ENCODE assay signal across 8 cellular contexts in genomic region chr6:28142446-28142845, GRCh38. TPM values are rescaled to one million over a fixed set of nuclear protein-coding genes. Genes with fewer than 3 reads are reported as not detected.
DNase-seq lines count a peak whose midpoint lies in the region; ATAC-seq, FAIRE-seq and TF ChIP-seq lines count a peak whose summit lies in the region.

No MANE protein-coding gene starts in this region.

- H4K20me1 ChIP-seq in PC-9 (ENCODE audit: insufficient read depth) = peaks cover 5% of the 10 kb centered on the region; the same call in 1 of the 2 replicates
- H4K20me1 ChIP-seq in endothelial cell of umbilical vein (replicated peaks; ENCODE audit: control insufficient read depth, extremely low read depth, insufficient read depth, low read length) = no peaks in the 10 kb centered on the region

- H3K4me2 ChIP-seq in PC-9 = peak overlapping the region; percentile 92
- peak overlapping the region; percentile 92 for H3K4me2 ChIP-seq in endothelial cell of umbilical vein (ENCODE audit: insufficient read depth, low read length)

- H3F3A ChIP-seq in PC-9 (ENCODE audit: insufficient read depth, low read depth) = peaks cover 5% of the 10 kb centered on the region; the same call in 1 of the 2 replicates

- no peak for FAIRE-seq in endothelial cell of umbilical vein (lab: Jason Lieb, UNC)

- peaks cover 23% of the 10 kb centered on the region; the same call in 1 of the 2 replicates for H3K36me3 ChIP-seq in PC-9 (ENCODE audit: low read depth)
- H3K36me3 ChIP-seq in endothelial cell of umbilical vein (ENCODE audit: control insufficient read depth in 2 of 2, extremely low read depth in 1 of 2, insufficient read depth in 2 of 2, low read length in 2 of 2) = peaks cover 3 to 4% of the 10 kb centered on the region in 2 experiments
- H3K36me3 ChIP-seq in ovary = no peaks in the 10 kb centered on the region

- BruUV-seq in PC-9 (replicated peaks; lab: Mats Ljungman, UMichigan) (no TSS peak), endothelial cell of umbilical vein (replicated peaks; lab: Mats Ljungman, UMichigan) (no TSS peak)

- no peaks in the 10 kb centered on the region for H3K9me1 ChIP-seq in endothelial cell of umbilical vein (replicated peaks; ENCODE audit: control insufficient read depth, extremely low read depth, insufficient read depth, low read length)

- H3K4me3 ChIP-seq in PC-9 (peak overlapping the region; percentile 99), endothelial cell of umbilical vein (replicated peaks in 1 of 3; ENCODE audit: insufficient read depth in 1 of 3, low read depth in 1 of 3, low read length in 3 of 3) (peak overlapping the region; percentile 65 to 82 (median 76)), ovary (peak overlapping the region; percentile 81)

- no peak for TF ChIP-seq POLR2A in endothelial cell of umbilical vein (IDR thresholded peaks at IDR 0.05; ENCODE audit: low read depth, low read length)
- no peak for TF ChIP-seq POLR2A in ovary (IDR thresholded peaks at IDR 0.05)

- dilution Hi-C loops in endothelial cell of umbilical vein (cut with MboI; ENCODE audit: extremely low pct_ligation_motif_present, low sequenced_read_pairs) = no loop called here

- H3K79me2 ChIP-seq in PC-9 (ENCODE audit: low read depth) = peaks cover 36% of the 10 kb centered on the region
- peaks cover 31% of the 10 kb centered on the region for H3K79me2 ChIP-seq in endothelial cell of umbilical vein (ENCODE audit: control insufficient read depth, insufficient read depth, low read length)

- no peak for TF ChIP-seq CTCF in PC-9 (conservative IDR thresholded peaks at IDR 0.05)
- no peak for TF ChIP-seq CTCF in endothelial cell of umbilical vein (IDR thresholded peaks at IDR 0.05; ENCODE audit: extremely low read depth in 1 of 2, insufficient read depth in 1 of 2, low read depth in 1 of 2, low read length in 2 of 2)
- TF ChIP-seq CTCF in ovary (IDR thresholded peaks at IDR 0.05) = no peak

- peaks cover 25% of the 10 kb centered on the region for H3K4me1 ChIP-seq in PC-9 (replicated peaks; ENCODE audit: insufficient read depth)
- peaks cover 18% of the 10 kb centered on the region for H3K4me1 ChIP-seq in endothelial cell of umbilical vein (ENCODE audit: control insufficient read depth, extremely low read depth, insufficient read depth, low read length)
- H3K4me1 ChIP-seq in ovary (ENCODE audit: insufficient read depth) = peaks cover 7% of the 10 kb centered on the region

- ATAC-seq in GM19455 (IDR thresholded peaks at IDR 0.05; ENCODE audit: unreplicated experiment) = no peak
- no peak for ATAC-seq in GM19328 (IDR thresholded peaks at IDR 0.05; ENCODE audit: unreplicated experiment)

- H3K27me3 ChIP-seq in PC-9 (ENCODE audit: insufficient read depth, low read depth) (no peaks in the 10 kb centered on the region), endothelial cell of umbilical vein (ENCODE audit: control insufficient read depth in 2 of 2, insufficient read depth in 2 of 2, low read length in 2 of 2) (no peaks in the 10 kb centered on the region), ovary (no peaks in the 10 kb centered on the region)

- H3K9me3 ChIP-seq in PC-9 (ENCODE audit: insufficient read depth, low read depth) (no peaks in the 10 kb centered on the region), endothelial cell of umbilical vein (replicated peaks; ENCODE audit: control insufficient read depth, insufficient read depth, low read length) (no peaks in the 10 kb centered on the region), ovary (no peaks in the 10 kb centered on the region)

- 4 to 7% (median 5%) methylated on average over 4 of the region's 4 CpGs for WGBS in ovary, 3 donors

- no peak overlapping the region for H3K27ac ChIP-seq in PC-9
- peak overlapping the region; percentile 30 for H3K27ac ChIP-seq in endothelial cell of umbilical vein (ENCODE audit: insufficient read depth, low read depth, low read length)
- H3K27ac ChIP-seq in ovary = no peak overlapping the region

- no peaks in the 10 kb centered on the region for H3K9me2 ChIP-seq in PC-9 (ENCODE audit: insufficient read depth)

- CTCF ChIA-PET in PC-9 (lab: Charles Lee) (interaction anchor here (1.1 kb wide), 1 partner anchor 214 kb away, joined by 4 read pairs; no protein-coding TSS in a partner anchor), endothelial cell of umbilical vein (lab: Charles Lee) (interaction anchor here (1.2 to 4.3 kb wide), 4 partner anchors 10 to 213 kb away, joined by 3 to 33 read pairs (median 6); partner anchors contain the start of gene ZSCAN31)

- DNase-seq in ELR (ENCODE audit: low read depth) (peak; percentile 45), PC-9 (no peak), endothelial cell of umbilical vein (ENCODE audit: low read depth, low spot score) (peak; percentile 4), ovary (no peak), NCI-H526 treated with DMSO at 0.1 percent for 48 hours (lab: John Stamatoyannopoulos, UW) (no peak), SIG-M5 treated with dmso at 0.1 percent for 504 hours (lab: John Stamatoyannopoulos, UW; ENCODE audit: unreplicated experiment) (no peak)

- H2AFZ ChIP-seq in PC-9 (peak overlapping the region; percentile 81), endothelial cell of umbilical vein (ENCODE audit: low read depth, low read length) (no peak overlapping the region)

- H3K9ac ChIP-seq in endothelial cell of umbilical vein (replicated peaks; ENCODE audit: extremely low read depth, insufficient read depth, low read length) = peak overlapping the region; percentile 88

- intact Hi-C loops in PC-9 (cut with micrococcal nuclease; ENCODE audit: unreplicated experiment) (no loop called here), endothelial cell of umbilical vein (cut with micrococcal nuclease) (no loop called here), ovary (cut with DNase I) (loop anchor here in 1 of 4 donors (5.0 kb wide), 1 partner anchor 80 kb away; no protein-coding TSS in a partner anchor)

- POLR2A ChIA-PET in PC-9 (lab: Charles Lee; ENCODE audit: unreplicated experiment) (interaction anchor here (0.8 kb wide), 1 partner anchor 256 kb away, joined by 10 read pairs; no protein-coding TSS in a partner anchor), endothelial cell of umbilical vein (lab: Charles Lee) (interaction anchor here (1.2 kb wide), 1 partner anchor 193 kb away, joined by 6 read pairs; the partner anchor contains the start of gene ZSCAN31)

- TF ChIP-seq EP300 in ovary (IDR thresholded peaks at IDR 0.05) = no peak

TF ChIP-seq in endothelial cell of umbilical vein, 7 proteins besides CTCF, POLR2A, EP300 and RAD21:
- no peak for TF ChIP-seq GATA2 (IDR thresholded peaks at IDR 0.05; ENCODE audit: insufficient read depth, insufficient read length, low read depth, low read length)
- no peak for TF ChIP-seq JUN (IDR thresholded peaks at IDR 0.05; ENCODE audit: borderline replicate concordance, insufficient read depth, insufficient read length, low read depth)
- no peak for TF ChIP-seq FOS (IDR thresholded peaks at IDR 0.05; ENCODE audit: borderline replicate concordance, insufficient read depth, low read length)
- TF ChIP-seq EZH2 (IDR thresholded peaks at IDR 0.05; ENCODE audit: borderline replicate concordance, low read depth, low read length, severe bottlenecking) = no peak
- TF ChIP-seq POLR2AphosphoS5 (IDR thresholded peaks at IDR 0.05; ENCODE audit: insufficient read depth, low read depth, low read length) = no peak
TF ChIP-seq in endothelial cell of umbilical vein: peak in this region for 0.

RNA-seq across cellular contexts. Expression of gene ZKSCAN8, which starts 0.8 kb away (rescaled TPM):
- total RNA-seq in PC-9 (2021) (27.2 and 31.5 TPM in 2 replicates), endothelial cell of umbilical vein (19.7 and 21.2 TPM in 2 replicates), ovary (10 to 100 TPM; 16.8 to 44.6 (median 31.9) TPM)
- polyA plus RNA-seq in endothelial cell of umbilical vein (6.6 and 9.4 TPM in 2 replicates), ovary (10 to 100 TPM; 13.6 to 30.3 TPM)
- 4.0 and 4.3 TPM in 2 replicates for polyA plus RNA-seq in endothelial cell of umbilical vein (2011; cell fraction: cytosol; rRNA removed)
- polyA plus RNA-seq in endothelial cell of umbilical vein (2011; cell fraction: nucleus; rRNA removed) = 32.0 and 35.5 TPM in 2 replicates
- 8.0 and 10.0 TPM in 2 replicates for polyA plus RNA-seq in endothelial cell of umbilical vein (2012)
- polyA minus RNA-seq in endothelial cell of umbilical vein = 23.7 and 24.3 TPM in 2 replicates
- 8.4 TPM for polyA minus RNA-seq in endothelial cell of umbilical vein (2011; cell fraction: cytosol; rRNA and poly(A)+ RNA removed)
- polyA minus RNA-seq in endothelial cell of umbilical vein (2011; cell fraction: nucleus; rRNA and poly(A)+ RNA removed) = 18.8 and 26.4 TPM in 2 replicates

RNA-seq across cellular contexts. Expression of gene ZSCAN16, which starts 18.0 kb away (rescaled TPM):
- total RNA-seq in PC-9 (2021) (5.6 and 5.9 TPM in 2 replicates), endothelial cell of umbilical vein (7.7 and 8.9 TPM in 2 replicates), ovary (1 to 10 TPM; 2.6 to 4.4 (median 3.1) TPM)
- polyA plus RNA-seq in endothelial cell of umbilical vein (3.7 and 4.9 TPM in 2 replicates), ovary (1 to 10 TPM; 3.2 to 4.0 TPM)
- 7.9 and 8.2 TPM in 2 replicates for polyA plus RNA-seq in endothelial cell of umbilical vein (2011; cell fraction: cytosol; rRNA removed)
- polyA plus RNA-seq in endothelial cell of umbilical vein (2011; cell fraction: nucleus; rRNA removed) = 11.0 and 12.2 TPM in 2 replicates
- 5.9 and 7.4 TPM in 2 replicates for polyA plus RNA-seq in endothelial cell of umbilical vein (2012)
- polyA minus RNA-seq in endothelial cell of umbilical vein = 7.0 and 7.9 TPM in 2 replicates
- polyA minus RNA-seq in endothelial cell of umbilical vein (2011; cell fraction: cytosol; rRNA and poly(A)+ RNA removed) = 2.3 TPM
- 6.3 and 8.3 TPM in 2 replicates for polyA minus RNA-seq in endothelial cell of umbilical vein (2011; cell fraction: nucleus; rRNA and poly(A)+ RNA removed)

Comparison
In these comparisons a context has a peak if more than half of its experiments do, and no peak if none do; other contexts are left out.
1. DNase-seq: peak in ELR (single experiment) and endothelial cell of umbilical vein (single experiment); none in PC-9 (0 of 2), ovary (0 of 5), NCI-H526 treated with DMSO at 0.1 percent for 48 hours (single experiment) and SIG-M5 treated with dmso at 0.1 percent for 504 hours (single experiment).
2. Peak in every context shown above with its lines, with median percentiles within 50 percentile points of each other: H3K4me3 ChIP-seq.